16 cellular contexts compared by ENCODE assay signal in the genomic region with DNA sequence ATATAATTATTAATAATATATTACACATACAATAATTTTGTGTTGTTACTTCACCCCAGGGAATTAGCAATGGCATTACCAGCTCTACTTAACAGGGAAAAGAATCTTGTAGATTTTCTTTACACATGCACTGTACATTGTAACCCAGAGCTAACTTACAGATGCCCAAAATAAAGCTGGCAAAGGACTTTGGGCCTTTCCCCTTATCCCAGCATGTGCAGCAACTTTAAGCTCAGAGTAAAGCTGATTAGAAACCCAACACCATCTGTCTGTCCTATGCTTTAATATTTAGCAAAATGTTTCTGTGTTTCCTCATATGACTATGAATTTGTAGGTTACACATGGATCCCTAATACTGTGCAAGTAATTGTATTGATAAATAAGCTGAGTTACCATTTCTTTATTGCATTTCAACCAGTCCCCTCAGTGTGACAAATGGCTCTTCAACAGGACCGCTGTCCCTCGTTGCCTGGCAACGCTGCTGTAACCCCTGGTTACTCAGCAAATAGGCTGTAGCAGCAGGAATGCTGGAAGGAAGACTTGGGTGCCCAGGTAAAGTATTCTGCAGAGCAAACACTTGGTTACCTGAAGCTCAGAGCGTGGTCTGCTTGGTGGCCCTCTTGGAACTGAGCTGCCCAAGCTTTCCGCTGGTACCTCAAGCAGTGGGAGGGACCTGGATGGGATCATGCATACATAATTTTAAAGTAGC. TPM values are rescaled to one million over a fixed set of nuclear protein-coding genes. Genes with fewer than 3 reads are reported as not detected.
A peak's percentile ranks its signal among the peaks of the same experiment; 100 is the strongest.
DNase-seq lines count a peak whose midpoint lies in the region; ATAC-seq and TF ChIP-seq lines count a peak whose summit lies in the region.
"Had no signal": no experiment of that assay in that cellular context is flagged by ENCODE, and none has a peak within 500 bp of the region (broad histone marks: within the 10 kb centered on the region; RNA-seq: fewer than 3 reads in every experiment).

A gene with protein sequence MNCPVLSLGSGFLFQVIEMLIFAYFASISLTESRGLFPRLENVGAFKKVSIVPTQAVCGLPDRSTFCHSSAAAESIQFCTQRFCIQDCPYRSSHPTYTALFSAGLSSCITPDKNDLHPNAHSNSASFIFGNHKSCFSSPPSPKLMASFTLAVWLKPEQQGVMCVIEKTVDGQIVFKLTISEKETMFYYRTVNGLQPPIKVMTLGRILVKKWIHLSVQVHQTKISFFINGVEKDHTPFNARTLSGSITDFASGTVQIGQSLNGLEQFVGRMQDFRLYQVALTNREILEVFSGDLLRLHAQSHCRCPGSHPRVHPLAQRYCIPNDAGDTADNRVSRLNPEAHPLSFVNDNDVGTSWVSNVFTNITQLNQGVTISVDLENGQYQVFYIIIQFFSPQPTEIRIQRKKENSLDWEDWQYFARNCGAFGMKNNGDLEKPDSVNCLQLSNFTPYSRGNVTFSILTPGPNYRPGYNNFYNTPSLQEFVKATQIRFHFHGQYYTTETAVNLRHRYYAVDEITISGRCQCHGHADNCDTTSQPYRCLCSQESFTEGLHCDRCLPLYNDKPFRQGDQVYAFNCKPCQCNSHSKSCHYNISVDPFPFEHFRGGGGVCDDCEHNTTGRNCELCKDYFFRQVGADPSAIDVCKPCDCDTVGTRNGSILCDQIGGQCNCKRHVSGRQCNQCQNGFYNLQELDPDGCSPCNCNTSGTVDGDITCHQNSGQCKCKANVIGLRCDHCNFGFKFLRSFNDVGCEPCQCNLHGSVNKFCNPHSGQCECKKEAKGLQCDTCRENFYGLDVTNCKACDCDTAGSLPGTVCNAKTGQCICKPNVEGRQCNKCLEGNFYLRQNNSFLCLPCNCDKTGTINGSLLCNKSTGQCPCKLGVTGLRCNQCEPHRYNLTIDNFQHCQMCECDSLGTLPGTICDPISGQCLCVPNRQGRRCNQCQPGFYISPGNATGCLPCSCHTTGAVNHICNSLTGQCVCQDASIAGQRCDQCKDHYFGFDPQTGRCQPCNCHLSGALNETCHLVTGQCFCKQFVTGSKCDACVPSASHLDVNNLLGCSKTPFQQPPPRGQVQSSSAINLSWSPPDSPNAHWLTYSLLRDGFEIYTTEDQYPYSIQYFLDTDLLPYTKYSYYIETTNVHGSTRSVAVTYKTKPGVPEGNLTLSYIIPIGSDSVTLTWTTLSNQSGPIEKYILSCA (N-terminal part only) (minus strand): TSS at position 628 of the 709 bp plus-strand sequence. CDS start 1,112 bp downstream, outside the sequence.

- WGBS in hepatocyte (ENCODE audit: low lambda C conversion rate, missing lambda C conversion rate): 46% methylated on average over 5 of the region's 5 CpGs

- H3K79me2 ChIP-seq in hepatocyte: no peaks in the 10 kb centered on the region

- no peak for TF ChIP-seq CTCF in hepatocyte (IDR thresholded peaks at IDR 0.05; ENCODE audit: poor library complexity)
- TF ChIP-seq CTCF in upper lobe of right lung (IDR thresholded peaks at IDR 0.05): no peak

- no peaks in the 10 kb centered on the region for H3K27me3 Mint-ChIP-seq in activated CD4-positive, alpha-beta T cell treated with anti-CD3 and anti-CD28 coated beads, Interleukin-2, amount 10 ng/mL, durations not matched to agents 24 days and 14 days
- H3K27me3 Mint-ChIP-seq: activated naive CD4-positive, alpha-beta T cell treated with anti-CD3 and anti-CD28 coated beads, Interleukin-2, amount 10 ng/mL, durations not matched to agents 7 days and 5 days had no signal

- no peaks in the 10 kb centered on the region for H4K20me1 ChIP-seq in hepatocyte (ENCODE audit: insufficient read depth, poor library complexity, severe bottlenecking)

- H3K27ac Mint-ChIP-seq in activated CD4-positive, alpha-beta T cell treated with anti-CD3 and anti-CD28 coated beads, Interleukin-2, amount 10 ng/mL, durations not matched to agents 24 days and 14 days: no peak within 1 kb of the TSS
- H3K27ac Mint-ChIP-seq: activated naive CD4-positive, alpha-beta T cell treated with anti-CD3 and anti-CD28 coated beads, Interleukin-2, amount 10 ng/mL, durations not matched to agents 7 days and 5 days had no signal

- no peaks in the 10 kb centered on the region for H3K36me3 Mint-ChIP-seq in activated CD4-positive, alpha-beta T cell treated with anti-CD3 and anti-CD28 coated beads, Interleukin-2, amount 10 ng/mL, durations not matched to agents 24 days and 14 days (ENCODE audit: low read depth)
- H3K36me3 Mint-ChIP-seq: activated naive CD4-positive, alpha-beta T cell treated with anti-CD3 and anti-CD28 coated beads, Interleukin-2, amount 10 ng/mL, durations not matched to agents 7 days and 5 days had no signal

- H3K27me3 ChIP-seq in hepatocyte: no peaks in the 10 kb centered on the region
- no peaks in the 10 kb centered on the region for H3K27me3 ChIP-seq in upper lobe of right lung
- H3K27me3 ChIP-seq: breast epithelium had no signal

- no peaks in the 10 kb centered on the region for H3K9me2 ChIP-seq in hepatocyte (replicated peaks; ENCODE audit: insufficient read depth)

- intact Hi-C loops in activated CD4-positive, alpha-beta T cell treated with anti-CD3 and anti-CD28 coated beads, Interleukin-2, amount 10 ng/mL, durations not matched to agents 24 days and 14 days (cut with micrococcal nuclease): no loop called here
- intact Hi-C loops in upper lobe of right lung (cut with DNase I): no loop called here

- H3K36me3 ChIP-seq in hepatocyte (replicated peaks; ENCODE audit: insufficient read depth, low read depth): no peaks in the 10 kb centered on the region
- H3K36me3 ChIP-seq in upper lobe of right lung: no peaks in the 10 kb centered on the region
- H3K36me3 ChIP-seq: breast epithelium, SJSA1 had no signal

- no peaks in the 10 kb centered on the region for H3K4me1 Mint-ChIP-seq in activated CD4-positive, alpha-beta T cell treated with anti-CD3 and anti-CD28 coated beads, Interleukin-2, amount 10 ng/mL, durations not matched to agents 24 days and 14 days
- H3K4me1 Mint-ChIP-seq: activated naive CD4-positive, alpha-beta T cell treated with anti-CD3 and anti-CD28 coated beads, Interleukin-2, amount 10 ng/mL, durations not matched to agents 7 days and 5 days had no signal

- no peak within 1 kb of the TSS for H3K27ac ChIP-seq in hepatocyte
- H3K27ac ChIP-seq in upper lobe of right lung: no peak within 1 kb of the TSS
- H3K27ac ChIP-seq: breast epithelium, SJSA1 had no signal

- no peak within 1 kb of the TSS for H2AFZ ChIP-seq in hepatocyte

- ATAC-seq in upper lobe of right lung: peak; percentile 33

- no peak within 1 kb of the TSS for H3K4me3 Mint-ChIP-seq in activated CD4-positive, alpha-beta T cell treated with anti-CD3 and anti-CD28 coated beads, Interleukin-2, amount 10 ng/mL, durations not matched to agents 24 days and 14 days
- H3K4me3 Mint-ChIP-seq: activated naive CD4-positive, alpha-beta T cell treated with anti-CD3 and anti-CD28 coated beads, Interleukin-2, amount 10 ng/mL, durations not matched to agents 7 days and 5 days had no signal

- DNase-seq in activated CD4-positive, alpha-beta T cell treated with anti-CD3 and anti-CD28 coated beads, Interleukin-2, amount 10 ng/mL, durations not matched to agents 24 days and 14 days: peak; percentile 46
- DNase-seq in activated CD4-positive, alpha-beta T cell treated with anti-CD3 and anti-CD28 coated beads for 4 hours: no peak
- DNase-seq in NCI-H524 (lab: John Stamatoyannopoulos, UW) (peak; percentile 83 to 84), hepatocyte (ENCODE audit: low spot score) (peak; percentile 51), upper lobe of right lung (no peak), HUDEP-2 (lab: John Stamatoyannopoulos, UW; ENCODE audit: unreplicated experiment in 76 of 76) (no peak), activated gamma-delta T cell treated with Interleukin-2 at 50 U/mL for 16 hours (no peak)
- no peak for DNase-seq in activated CD4-positive, alpha-beta T cell treated with anti-CD3 and anti-CD28 coated beads, Interleukin-2, amount 50 U/mL, for 48 hours
- DNase-seq: activated naive CD4-positive, alpha-beta T cell treated with anti-CD3 and anti-CD28 coated beads, Interleukin-2, amount 10 ng/mL, durations not matched to agents 7 days and 5 days; effector CD8-positive, alpha-beta T cell; foreskin fibroblast; islet precursor cell had no signal

- H3K4me1 ChIP-seq in hepatocyte (ENCODE audit: insufficient read depth) (no peaks in the 10 kb centered on the region), upper lobe of right lung (no peaks in the 10 kb centered on the region)
- H3K4me1 ChIP-seq: breast epithelium, SJSA1 had no signal

- no peaks in the 10 kb centered on the region for H3K9me3 Mint-ChIP-seq in activated CD4-positive, alpha-beta T cell treated with anti-CD3 and anti-CD28 coated beads, Interleukin-2, amount 10 ng/mL, durations not matched to agents 24 days and 14 days

- H3K9me3 ChIP-seq in hepatocyte (ENCODE audit: low read depth) (no peaks in the 10 kb centered on the region), upper lobe of right lung (no peaks in the 10 kb centered on the region)
- H3K9me3 ChIP-seq: breast epithelium, SJSA1 had no signal

- H3K4me2 ChIP-seq in hepatocyte: no peak within 1 kb of the TSS

- no peak within 1 kb of the TSS for H3K4me3 ChIP-seq in hepatocyte
- H3K4me3 ChIP-seq in upper lobe of right lung: no peak within 1 kb of the TSS
- H3K4me3 ChIP-seq: breast epithelium, SJSA1 had no signal

RNA-seq across cellular contexts. Expression of the gene that starts here (rescaled TPM):
- total RNA-seq in activated CD4-positive, alpha-beta T cell treated with anti-CD3 and anti-CD28 coated beads, Interleukin-2, amount 10 ng/mL, durations not matched to agents 24 days and 14 days: not detected in 2 replicates
- total RNA-seq in hepatocyte (0.07 and 0.20 TPM in 2 replicates), upper lobe of right lung (not detected)
- not detected in 2 replicates for polyA plus RNA-seq in hepatocyte
- total RNA-seq: A673, breast epithelium, posterior vena cava, SJSA1 had no signal

Comparison
In these comparisons a context has a peak if more than half of its experiments do, and no peak if none do; other contexts are left out.
1. Peak in DNase-seq in activated CD4-positive, alpha-beta T cell treated with anti-CD3 and anti-CD28 coated beads, Interleukin-2, amount 10 ng/mL, durations not matched to agents 24 days and 14 days; RNA of the gene not detected or under 1 TPM.
2. Peak in DNase-seq in hepatocyte; RNA of the gene not detected or under 1 TPM.
3. Peak in ATAC-seq in upper lobe of right lung; RNA of the gene not detected or under 1 TPM.
4. DNase-seq: peak in NCI-H524 (2 of 2); none in activated CD4-positive, alpha-beta T cell treated with anti-CD3 and anti-CD28 coated beads for 4 hours (0 of 2), upper lobe of right lung (single experiment), HUDEP-2 (0 of 76), activated gamma-delta T cell treated with Interleukin-2 at 50 U/mL for 16 hours (single experiment) and activated CD4-positive, alpha-beta T cell treated with anti-CD3 and anti-CD28 coated beads, Interleukin-2, amount 50 U/mL, for 48 hours (0 of 2).